ENCODE assay signal across 1 cellular context in the genomic region with DNA sequence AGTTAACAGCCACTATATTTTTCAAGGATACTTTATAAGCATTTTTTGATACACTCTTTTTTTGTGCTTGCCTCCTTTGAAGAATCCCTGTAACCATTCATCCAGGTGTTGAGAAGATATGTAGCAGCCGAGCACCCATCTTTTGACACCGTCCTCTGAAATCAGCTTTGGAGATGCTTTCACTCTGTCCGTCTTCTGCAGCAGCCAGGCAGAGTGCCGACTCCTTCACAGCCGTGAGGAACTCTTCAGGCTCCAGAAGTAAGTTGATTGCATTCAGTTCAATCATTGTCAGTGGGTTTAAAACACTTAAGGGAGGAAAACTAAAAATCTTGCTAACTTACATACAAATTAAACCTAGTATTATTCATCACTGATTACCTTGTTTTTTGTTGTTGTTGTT.
TF ChIP-seq lines count a peak whose summit lies in the region.

No MANE protein-coding gene starts in this region.

TF ChIP-seq in GM23338, 12 proteins besides CTCF, POLR2A, EP300 and RAD21 (continued from another document):
- TF ChIP-seq, protein P1, sequence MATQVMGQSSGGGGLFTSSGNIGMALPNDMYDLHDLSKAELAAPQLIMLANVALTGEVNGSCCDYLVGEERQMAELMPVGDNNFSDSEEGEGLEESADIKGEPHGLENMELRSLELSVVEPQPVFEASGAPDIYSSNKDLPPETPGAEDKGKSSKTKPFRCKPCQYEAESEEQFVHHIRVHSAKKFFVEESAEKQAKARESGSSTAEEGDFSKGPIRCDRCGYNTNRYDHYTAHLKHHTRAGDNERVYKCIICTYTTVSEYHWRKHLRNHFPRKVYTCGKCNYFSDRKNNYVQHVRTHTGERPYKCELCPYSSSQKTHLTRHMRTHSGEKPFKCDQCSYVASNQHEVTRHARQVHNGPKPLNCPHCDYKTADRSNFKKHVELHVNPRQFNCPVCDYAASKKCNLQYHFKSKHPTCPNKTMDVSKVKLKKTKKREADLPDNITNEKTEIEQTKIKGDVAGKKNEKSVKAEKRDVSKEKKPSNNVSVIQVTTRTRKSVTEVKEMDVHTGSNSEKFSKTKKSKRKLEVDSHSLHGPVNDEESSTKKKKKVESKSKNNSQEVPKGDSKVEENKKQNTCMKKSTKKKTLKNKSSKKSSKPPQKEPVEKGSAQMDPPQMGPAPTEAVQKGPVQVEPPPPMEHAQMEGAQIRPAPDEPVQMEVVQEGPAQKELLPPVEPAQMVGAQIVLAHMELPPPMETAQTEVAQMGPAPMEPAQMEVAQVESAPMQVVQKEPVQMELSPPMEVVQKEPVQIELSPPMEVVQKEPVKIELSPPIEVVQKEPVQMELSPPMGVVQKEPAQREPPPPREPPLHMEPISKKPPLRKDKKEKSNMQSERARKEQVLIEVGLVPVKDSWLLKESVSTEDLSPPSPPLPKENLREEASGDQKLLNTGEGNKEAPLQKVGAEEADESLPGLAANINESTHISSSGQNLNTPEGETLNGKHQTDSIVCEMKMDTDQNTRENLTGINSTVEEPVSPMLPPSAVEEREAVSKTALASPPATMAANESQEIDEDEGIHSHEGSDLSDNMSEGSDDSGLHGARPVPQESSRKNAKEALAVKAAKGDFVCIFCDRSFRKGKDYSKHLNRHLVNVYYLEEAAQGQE (IDR thresholded peaks at IDR 0.05; ENCODE audit: unreplicated experiment) = no peak
- no peak for TF ChIP-seq EZH2phosphoT487 (IDR thresholded peaks at IDR 0.05; ENCODE audit: unreplicated experiment)
- no peak for TF ChIP-seq POLR2AphosphoS5 (IDR thresholded peaks at IDR 0.05; ENCODE audit: low read depth)
- TF ChIP-seq, protein P2, sequence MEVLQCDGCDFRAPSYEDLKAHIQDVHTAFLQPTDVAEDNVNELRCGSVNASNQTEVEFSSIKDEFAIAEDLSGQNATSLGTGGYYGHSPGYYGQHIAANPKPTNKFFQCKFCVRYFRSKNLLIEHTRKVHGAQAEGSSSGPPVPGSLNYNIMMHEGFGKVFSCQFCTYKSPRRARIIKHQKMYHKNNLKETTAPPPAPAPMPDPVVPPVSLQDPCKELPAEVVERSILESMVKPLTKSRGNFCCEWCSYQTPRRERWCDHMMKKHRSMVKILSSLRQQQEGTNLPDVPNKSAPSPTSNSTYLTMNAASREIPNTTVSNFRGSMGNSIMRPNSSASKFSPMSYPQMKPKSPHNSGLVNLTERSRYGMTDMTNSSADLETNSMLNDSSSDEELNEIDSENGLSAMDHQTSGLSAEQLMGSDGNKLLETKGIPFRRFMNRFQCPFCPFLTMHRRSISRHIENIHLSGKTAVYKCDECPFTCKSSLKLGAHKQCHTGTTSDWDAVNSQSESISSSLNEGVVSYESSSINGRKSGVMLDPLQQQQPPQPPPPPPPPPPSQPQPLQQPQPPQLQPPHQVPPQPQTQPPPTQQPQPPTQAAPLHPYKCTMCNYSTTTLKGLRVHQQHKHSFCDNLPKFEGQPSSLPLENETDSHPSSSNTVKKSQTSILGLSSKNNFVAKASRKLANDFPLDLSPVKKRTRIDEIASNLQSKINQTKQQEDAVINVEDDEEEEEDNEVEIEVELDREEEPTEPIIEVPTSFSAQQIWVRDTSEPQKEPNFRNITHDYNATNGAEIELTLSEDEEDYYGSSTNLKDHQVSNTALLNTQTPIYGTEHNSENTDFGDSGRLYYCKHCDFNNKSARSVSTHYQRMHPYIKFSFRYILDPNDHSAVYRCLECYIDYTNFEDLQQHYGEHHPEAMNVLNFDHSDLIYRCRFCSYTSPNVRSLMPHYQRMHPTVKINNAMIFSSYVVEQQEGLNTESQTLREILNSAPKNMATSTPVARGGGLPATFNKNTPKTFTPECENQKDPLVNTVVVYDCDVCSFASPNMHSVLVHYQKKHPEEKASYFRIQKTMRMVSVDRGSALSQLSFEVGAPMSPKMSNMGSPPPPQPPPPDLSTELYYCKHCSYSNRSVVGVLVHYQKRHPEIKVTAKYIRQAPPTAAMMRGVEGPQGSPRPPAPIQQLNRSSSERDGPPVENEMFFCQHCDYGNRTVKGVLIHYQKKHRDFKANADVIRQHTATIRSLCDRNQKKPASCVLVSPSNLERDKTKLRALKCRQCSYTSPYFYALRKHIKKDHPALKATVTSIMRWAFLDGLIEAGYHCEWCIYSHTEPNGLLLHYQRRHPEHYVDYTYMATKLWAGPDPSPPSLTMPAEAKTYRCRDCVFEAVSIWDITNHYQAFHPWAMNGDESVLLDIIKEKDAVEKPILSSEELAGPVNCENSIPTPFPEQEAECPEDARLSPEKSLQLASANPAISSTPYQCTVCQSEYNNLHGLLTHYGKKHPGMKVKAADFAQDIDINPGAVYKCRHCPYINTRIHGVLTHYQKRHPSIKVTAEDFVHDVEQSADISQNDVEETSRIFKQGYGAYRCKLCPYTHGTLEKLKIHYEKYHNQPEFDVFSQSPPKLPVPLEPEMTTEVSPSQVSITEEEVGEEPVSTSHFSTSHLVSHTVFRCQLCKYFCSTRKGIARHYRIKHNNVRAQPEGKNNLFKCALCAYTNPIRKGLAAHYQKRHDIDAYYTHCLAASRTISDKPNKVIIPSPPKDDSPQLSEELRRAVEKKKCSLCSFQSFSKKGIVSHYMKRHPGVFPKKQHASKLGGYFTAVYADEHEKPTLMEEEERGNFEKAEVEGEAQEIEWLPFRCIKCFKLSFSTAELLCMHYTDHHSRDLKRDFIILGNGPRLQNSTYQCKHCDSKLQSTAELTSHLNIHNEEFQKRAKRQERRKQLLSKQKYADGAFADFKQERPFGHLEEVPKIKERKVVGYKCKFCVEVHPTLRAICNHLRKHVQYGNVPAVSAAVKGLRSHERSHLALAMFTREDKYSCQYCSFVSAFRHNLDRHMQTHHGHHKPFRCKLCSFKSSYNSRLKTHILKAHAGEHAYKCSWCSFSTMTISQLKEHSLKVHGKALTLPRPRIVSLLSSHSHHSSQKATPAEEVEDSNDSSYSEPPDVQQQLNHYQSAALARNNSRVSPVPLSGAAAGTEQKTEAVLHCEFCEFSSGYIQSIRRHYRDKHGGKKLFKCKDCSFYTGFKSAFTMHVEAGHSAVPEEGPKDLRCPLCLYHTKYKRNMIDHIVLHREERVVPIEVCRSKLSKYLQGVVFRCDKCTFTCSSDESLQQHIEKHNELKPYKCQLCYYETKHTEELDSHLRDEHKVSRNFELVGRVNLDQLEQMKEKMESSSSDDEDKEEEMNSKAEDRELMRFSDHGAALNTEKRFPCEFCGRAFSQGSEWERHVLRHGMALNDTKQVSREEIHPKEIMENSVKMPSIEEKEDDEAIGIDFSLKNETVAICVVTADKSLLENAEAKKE (CRISPR knock-in tag; IDR thresholded peaks at IDR 0.05) = no peak
- no peak for TF ChIP-seq EZH2 (IDR thresholded peaks at IDR 0.05; ENCODE audit: low read depth, unreplicated experiment)
- TF ChIP-seq, protein P3, sequence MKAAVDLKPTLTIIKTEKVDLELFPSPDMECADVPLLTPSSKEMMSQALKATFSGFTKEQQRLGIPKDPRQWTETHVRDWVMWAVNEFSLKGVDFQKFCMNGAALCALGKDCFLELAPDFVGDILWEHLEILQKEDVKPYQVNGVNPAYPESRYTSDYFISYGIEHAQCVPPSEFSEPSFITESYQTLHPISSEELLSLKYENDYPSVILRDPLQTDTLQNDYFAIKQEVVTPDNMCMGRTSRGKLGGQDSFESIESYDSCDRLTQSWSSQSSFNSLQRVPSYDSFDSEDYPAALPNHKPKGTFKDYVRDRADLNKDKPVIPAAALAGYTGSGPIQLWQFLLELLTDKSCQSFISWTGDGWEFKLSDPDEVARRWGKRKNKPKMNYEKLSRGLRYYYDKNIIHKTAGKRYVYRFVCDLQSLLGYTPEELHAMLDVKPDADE (IDR thresholded peaks at IDR 0.05) = no peak
- TF ChIP-seq ZNF114 (CRISPR knock-in tag; IDR thresholded peaks at IDR 0.05) = no peak
- TF ChIP-seq NANOG (IDR thresholded peaks at IDR 0.05; ENCODE audit: borderline replicate concordance) = no peak
TF ChIP-seq in GM23338: peak in this region for 0.
